Comparison of ENCODE assay signal across 11 cellular contexts in the genomic region with DNA sequence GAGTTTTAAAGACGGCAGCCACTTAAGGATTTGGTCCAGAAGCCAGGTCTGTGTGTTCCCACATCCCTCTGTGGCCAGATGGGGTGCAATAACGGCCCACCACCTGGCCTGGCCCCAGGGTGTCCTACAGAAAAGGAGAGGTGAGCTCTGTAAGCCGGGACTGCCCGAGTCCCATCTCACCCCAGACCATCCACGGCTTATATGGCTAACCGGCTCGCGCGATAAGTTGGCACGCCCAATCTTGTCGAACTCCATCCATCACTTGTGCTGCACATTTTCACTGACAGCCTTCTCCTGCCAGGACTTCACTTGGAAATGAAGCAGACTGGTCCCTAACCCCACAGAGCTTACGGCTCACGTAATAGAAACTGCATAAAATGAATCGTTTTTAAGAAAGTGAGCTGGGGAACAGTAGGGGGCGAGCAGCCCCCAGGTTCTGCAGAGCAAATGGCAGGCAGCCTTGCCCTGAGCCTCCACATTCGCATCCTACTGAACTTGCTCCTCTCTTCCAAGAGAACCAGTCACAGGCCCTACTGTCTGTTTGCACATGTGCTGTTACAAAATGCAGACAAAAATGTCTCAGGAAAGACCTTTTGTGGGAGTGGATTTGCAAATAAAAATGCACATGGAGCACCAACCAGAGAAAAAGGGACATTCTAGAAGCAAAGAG.
DNase-seq lines count a peak whose midpoint lies in the region; ATAC-seq and TF ChIP-seq lines count a peak whose summit lies in the region.
"Had no signal": no experiment of that assay in that cellular context is flagged by ENCODE, and none has a peak within 500 bp of the region (broad histone marks: within the 10 kb centered on the region; RNA-seq: fewer than 3 reads in every experiment).

No MANE protein-coding gene starts in this region.

- H3K9me2 ChIP-seq in GM23338 (ENCODE audit: insufficient read depth) (no peaks in the 10 kb centered on the region), PC-3 (replicated peaks; ENCODE audit: low read length) (no peaks in the 10 kb centered on the region)

- H3F3A ChIP-seq in GM23338 (replicated peaks; ENCODE audit: low read depth) (0 out of 2 replicates have a peak, but pooled peaks cover 8% of the 10 kb centered on the region), PC-3 (ENCODE audit: low read length, unreplicated experiment) (peaks cover 5% of the 10 kb centered on the region)

- peak; percentile 47 for DNase-seq in GM23338 (ENCODE audit: low spot score)
- DNase-seq in PC-3, result peak; percentile 8
- DNase-seq in erythroblast (lab: John Stamatoyannopoulos, UW), result peak; percentile 17 to 21
- no peak for DNase-seq in retinal pigment epithelial cell (ENCODE audit: low read depth)
- DNase-seq in activated CD8-positive, alpha-beta T cell treated with anti-CD3 and anti-CD28 coated beads for 36 hours, result no peak
- no peak for DNase-seq in DMS79 treated with DMSO at 0.1 percent for 48 hours (lab: John Stamatoyannopoulos, UW)
- DNase-seq in nucleus accumbens (lab: John Stamatoyannopoulos, UW), result no peak
- DNase-seq: effector CD8-positive, alpha-beta T cell; NCI-H2029; substantia nigra had no signal

- H3K9me3 ChIP-seq in PC-3 (ENCODE audit: low read length), result no peaks in the 10 kb centered on the region
- H3K9me3 ChIP-seq: left lung had no signal

- H3K36me3 Mint-ChIP-seq in GM23338 (ENCODE audit: low read depth), result peaks cover 12% of the 10 kb centered on the region
- H3K36me3 Mint-ChIP-seq in activated CD8-positive, alpha-beta T cell treated with anti-CD3 and anti-CD28 coated beads for 36 hours (ENCODE audit: low read depth), result no peaks in the 10 kb centered on the region

- H2AFZ ChIP-seq in GM23338 (no peak overlapping the region), PC-3 (ENCODE audit: low read length) (no peak overlapping the region)

- peaks cover 53% of the 10 kb centered on the region for H3K27me3 ChIP-seq in GM23338 (ENCODE audit: insufficient read depth)
- H3K27me3 ChIP-seq in PC-3 (ENCODE audit: low read length), result no peaks in the 10 kb centered on the region
- H3K27me3 ChIP-seq: left lung had no signal

- no peak overlapping the region for H3K4me3 Mint-ChIP-seq in GM23338
- no peak overlapping the region for H3K4me3 Mint-ChIP-seq in activated CD8-positive, alpha-beta T cell treated with anti-CD3 and anti-CD28 coated beads for 36 hours

- H3K36me3 ChIP-seq in GM23338 (ENCODE audit: insufficient read depth) (no peaks in the 10 kb centered on the region), PC-3 (ENCODE audit: low read depth, low read length) (peaks cover 3% of the 10 kb centered on the region; the same call in 1 of the 2 replicates)
- H3K36me3 ChIP-seq: left lung had no signal

- H3K27ac Mint-ChIP-seq in GM23338, result no peak overlapping the region
- no peak overlapping the region for H3K27ac Mint-ChIP-seq in activated CD8-positive, alpha-beta T cell treated with anti-CD3 and anti-CD28 coated beads for 36 hours

- peaks cover 43% of the 10 kb centered on the region for H3K4me1 Mint-ChIP-seq in GM23338
- H3K4me1 Mint-ChIP-seq in activated CD8-positive, alpha-beta T cell treated with anti-CD3 and anti-CD28 coated beads for 36 hours (ENCODE audit: low read depth), result peaks cover 16% of the 10 kb centered on the region

- no TSS peak for BruUV-seq in PC-3 (replicated peaks; lab: Mats Ljungman, UMichigan)

- H3K4me2 ChIP-seq in GM23338 (no peak overlapping the region), PC-3 (ENCODE audit: low read length) (no peak overlapping the region)

- POLR2A ChIA-PET in PC-3 (lab: Charles Lee; ENCODE audit: unreplicated experiment), result interaction anchor here (0.6 kb wide), 1 partner anchor 55 kb away, joined by 3 read pairs; no protein-coding TSS in a partner anchor
- POLR2A ChIA-PET in activated CD8-positive, alpha-beta T cell treated with anti-CD3 and anti-CD28 coated beads for 36 hours (lab: Charles Lee), result no interaction called here

- peaks cover 9% of the 10 kb centered on the region; the same call in 2 of the 3 replicates for H3K9me3 Mint-ChIP-seq in GM23338
- peaks cover 1% of the 10 kb centered on the region for H3K9me3 Mint-ChIP-seq in activated CD8-positive, alpha-beta T cell treated with anti-CD3 and anti-CD28 coated beads for 36 hours

- H3K4me1 ChIP-seq in GM23338 (ENCODE audit: insufficient read depth) (peaks cover 28% of the 10 kb centered on the region), PC-3 (ENCODE audit: insufficient read depth, low read length) (peaks cover 32% of the 10 kb centered on the region)

- H3K9ac ChIP-seq in PC-3 (ENCODE audit: low read length), result no peak overlapping the region

- H4K20me1 ChIP-seq in GM23338 (replicated peaks; ENCODE audit: insufficient read depth), result peaks cover 33% of the 10 kb centered on the region
- peaks cover 5% of the 10 kb centered on the region; the same call in 1 of the 2 replicates for H4K20me1 ChIP-seq in PC-3 (ENCODE audit: low read length)

- ATAC-seq in GM23338 (no peak), PC-3 (no peak)
- no peak for ATAC-seq in activated CD8-positive, alpha-beta T cell treated with anti-CD3 and anti-CD28 coated beads for 36 hours
- ATAC-seq: left lung had no signal

- no peak for TF ChIP-seq POLR2A in erythroblast (IDR thresholded peaks at IDR 0.05; ENCODE audit: low read length)

- intact Hi-C loops in PC-3 (cut with micrococcal nuclease), result loop anchor here (2.0 to 5.0 kb wide), 2 partner anchors 95 to 216 kb away; no protein-coding TSS in a partner anchor
- intact Hi-C loops in activated CD8-positive, alpha-beta T cell treated with anti-CD3 and anti-CD28 coated beads for 36 hours (cut with micrococcal nuclease), result no loop called here

- CTCF ChIA-PET in PC-3 (lab: Charles Lee), result no interaction called here
- CTCF ChIA-PET in activated CD8-positive, alpha-beta T cell treated with anti-CD3 and anti-CD28 coated beads for 36 hours (lab: Charles Lee), result no interaction called here

- no peak overlapping the region for H3K27ac ChIP-seq in GM23338 (ENCODE audit: low read depth)
- H3K27ac ChIP-seq in PC-3 (ENCODE audit: low read length), result 0 out of 2 replicates have a peak overlapping the region, but pooled peaks have one; percentile 1

- H3K4me3 ChIP-seq in GM23338, result no peak overlapping the region
- no peak overlapping the region for H3K4me3 ChIP-seq in PC-3 (ENCODE audit: low read length)
- no peak overlapping the region for H3K4me3 ChIP-seq in retinal pigment epithelial cell (ENCODE audit: low read length)
- H3K4me3 ChIP-seq: left lung had no signal

- TF ChIP-seq CTCF in GM23338 (conservative IDR thresholded peaks at IDR 0.05; ENCODE audit: low read depth in 2 of 2) (peak; percentile 55 to 72), PC-3 (conservative IDR thresholded peaks at IDR 0.05; ENCODE audit: low read depth, low read length) (peak; percentile 48; the same call in 1 of the 2 replicates), retinal pigment epithelial cell (conservative IDR thresholded peaks at IDR 0.05; ENCODE audit: low read depth, low read length) (peak; percentile 41)
- TF ChIP-seq CTCF in activated CD8-positive, alpha-beta T cell treated with anti-CD3 and anti-CD28 coated beads for 36 hours (IDR thresholded peaks at IDR 0.05), result no peak

- peaks cover 60% of the 10 kb centered on the region for H3K27me3 Mint-ChIP-seq in GM23338 (ENCODE audit: insufficient read depth, low read depth, poor library complexity)
- no peaks in the 10 kb centered on the region for H3K27me3 Mint-ChIP-seq in activated CD8-positive, alpha-beta T cell treated with anti-CD3 and anti-CD28 coated beads for 36 hours

- H3K79me2 ChIP-seq in GM23338 (replicated peaks; ENCODE audit: insufficient read depth) (peaks cover 10% of the 10 kb centered on the region), PC-3 (ENCODE audit: low read length) (peaks cover 91% of the 10 kb centered on the region)

TF ChIP-seq in GM23338, 12 proteins besides CTCF, POLR2A, EP300 and RAD21 (continues in another document):
- no peak for TF ChIP-seq POLR2AphosphoS5 (IDR thresholded peaks at IDR 0.05; ENCODE audit: low read depth)
- no peak for TF ChIP-seq EZH2 (IDR thresholded peaks at IDR 0.05; ENCODE audit: low read depth, unreplicated experiment)
- TF ChIP-seq EZH2phosphoT487 (IDR thresholded peaks at IDR 0.05; ENCODE audit: unreplicated experiment), result no peak
- TF ChIP-seq, protein P1, sequence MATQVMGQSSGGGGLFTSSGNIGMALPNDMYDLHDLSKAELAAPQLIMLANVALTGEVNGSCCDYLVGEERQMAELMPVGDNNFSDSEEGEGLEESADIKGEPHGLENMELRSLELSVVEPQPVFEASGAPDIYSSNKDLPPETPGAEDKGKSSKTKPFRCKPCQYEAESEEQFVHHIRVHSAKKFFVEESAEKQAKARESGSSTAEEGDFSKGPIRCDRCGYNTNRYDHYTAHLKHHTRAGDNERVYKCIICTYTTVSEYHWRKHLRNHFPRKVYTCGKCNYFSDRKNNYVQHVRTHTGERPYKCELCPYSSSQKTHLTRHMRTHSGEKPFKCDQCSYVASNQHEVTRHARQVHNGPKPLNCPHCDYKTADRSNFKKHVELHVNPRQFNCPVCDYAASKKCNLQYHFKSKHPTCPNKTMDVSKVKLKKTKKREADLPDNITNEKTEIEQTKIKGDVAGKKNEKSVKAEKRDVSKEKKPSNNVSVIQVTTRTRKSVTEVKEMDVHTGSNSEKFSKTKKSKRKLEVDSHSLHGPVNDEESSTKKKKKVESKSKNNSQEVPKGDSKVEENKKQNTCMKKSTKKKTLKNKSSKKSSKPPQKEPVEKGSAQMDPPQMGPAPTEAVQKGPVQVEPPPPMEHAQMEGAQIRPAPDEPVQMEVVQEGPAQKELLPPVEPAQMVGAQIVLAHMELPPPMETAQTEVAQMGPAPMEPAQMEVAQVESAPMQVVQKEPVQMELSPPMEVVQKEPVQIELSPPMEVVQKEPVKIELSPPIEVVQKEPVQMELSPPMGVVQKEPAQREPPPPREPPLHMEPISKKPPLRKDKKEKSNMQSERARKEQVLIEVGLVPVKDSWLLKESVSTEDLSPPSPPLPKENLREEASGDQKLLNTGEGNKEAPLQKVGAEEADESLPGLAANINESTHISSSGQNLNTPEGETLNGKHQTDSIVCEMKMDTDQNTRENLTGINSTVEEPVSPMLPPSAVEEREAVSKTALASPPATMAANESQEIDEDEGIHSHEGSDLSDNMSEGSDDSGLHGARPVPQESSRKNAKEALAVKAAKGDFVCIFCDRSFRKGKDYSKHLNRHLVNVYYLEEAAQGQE (IDR thresholded peaks at IDR 0.05; ENCODE audit: unreplicated experiment), result no peak
- no peak for TF ChIP-seq ZNF114 (CRISPR knock-in tag; IDR thresholded peaks at IDR 0.05)
- no peak for TF ChIP-seq JUNB (IDR thresholded peaks at IDR 0.05; ENCODE audit: unreplicated experiment)
- TF ChIP-seq NANOG (IDR thresholded peaks at IDR 0.05; ENCODE audit: borderline replicate concordance), result no peak

Comparison
In these comparisons a context has a peak if more than half of its experiments do, and no peak if none do; other contexts are left out.
1. DNase-seq: peak in GM23338 (single experiment), PC-3 (single experiment) and erythroblast (2 of 2); none in retinal pigment epithelial cell (single experiment), activated CD8-positive, alpha-beta T cell treated with anti-CD3 and anti-CD28 coated beads for 36 hours (single experiment), DMS79 treated with DMSO at 0.1 percent for 48 hours (single experiment) and nucleus accumbens (0 of 56).